Comparison of ENCODE assay signal across 8 cellular contexts in the genomic region with DNA sequence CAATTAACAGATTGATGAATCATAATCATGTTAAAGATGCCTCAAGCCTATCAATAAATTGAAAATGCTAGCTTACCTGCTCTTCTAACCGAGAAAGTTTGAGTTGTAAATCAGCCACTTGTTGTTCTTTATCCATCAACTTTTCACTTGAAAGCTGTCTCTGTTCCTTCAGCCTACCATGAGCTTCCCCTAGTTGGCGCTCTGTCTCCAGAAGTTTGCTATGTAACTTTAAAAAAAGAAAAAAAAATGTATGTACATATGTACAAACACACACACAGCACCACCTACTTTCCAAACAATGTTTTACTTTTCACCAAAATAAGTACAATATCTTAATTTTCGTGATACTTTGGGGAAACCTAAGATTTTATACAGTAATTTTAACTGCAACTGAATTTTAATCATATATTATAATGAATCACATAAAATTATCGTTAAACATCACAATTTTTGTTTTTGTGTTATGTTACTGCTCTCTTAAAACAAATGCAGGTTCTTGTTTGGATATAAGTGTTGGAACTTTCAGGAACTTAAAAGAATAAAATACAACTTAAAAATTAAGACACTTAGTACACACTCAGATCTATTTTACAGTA.
DNase-seq lines count a peak whose midpoint lies in the region; ATAC-seq and TF ChIP-seq lines count a peak whose summit lies in the region.

No MANE protein-coding gene starts in this region.

- peaks cover 3 to 9% of the 10 kb centered on the region in 2 donors for H3K36me3 Mint-ChIP-seq in activated T-cell treated with anti-CD3 and anti-CD28 coated beads, Interleukin-2, amount 50 U/mL, for 72 hours (ENCODE audit: insufficient read depth in 2 of 2)

- no peaks in the 10 kb centered on the region for H3K27me3 Mint-ChIP-seq in activated T-cell treated with anti-CD3 and anti-CD28 coated beads, Interleukin-2, amount 50 U/mL, for 72 hours (ENCODE audit: low read depth)

- H3K27ac Mint-ChIP-seq in activated T-cell treated with anti-CD3 and anti-CD28 coated beads, Interleukin-2, amount 50 U/mL, for 72 hours = no peak overlapping the region

- DNase-seq in ACHN = peak; percentile 76
- DNase-seq in NCI-H2227 (lab: John Stamatoyannopoulos, UW; ENCODE audit: unreplicated experiment) = peak; percentile 22
- DNase-seq in activated T-cell treated with anti-CD3 and anti-CD28 coated beads, Interleukin-2, amount 50 U/mL, for 72 hours = peak; percentile 23 to 35
- DNase-seq in iPS-NIHi11 (ENCODE audit: low spot score) = peak; percentile 38
- DNase-seq in stimulated activated naive CD4-positive, alpha-beta T cell (lab: John Stamatoyannopoulos, UW) = peak in 4 of 6 experiments; percentile 6 to 40 (median 26)
- DNase-seq in GF-D8 (lab: John Stamatoyannopoulos, UW) = no peak

- in situ Hi-C loops in ACHN (cut with HindIII; ENCODE audit: low pct_ligation_motif_present, low pct_unique_long_range_greater_than_20kb, low sequenced_read_pairs) = no loop called here

- no peaks in the 10 kb centered on the region for H3K9me3 Mint-ChIP-seq in activated T-cell treated with anti-CD3 and anti-CD28 coated beads, Interleukin-2, amount 50 U/mL, for 72 hours

- ATAC-seq in activated T-cell treated with anti-CD3 and anti-CD28 coated beads, Interleukin-2, amount 50 U/mL, for 72 hours (replicated peaks in 1 of 2) = no peak
- no peak for ATAC-seq in HG02642 (IDR thresholded peaks at IDR 0.05; ENCODE audit: poor library complexity, unreplicated experiment)

- H3K4me3 Mint-ChIP-seq in activated T-cell treated with anti-CD3 and anti-CD28 coated beads, Interleukin-2, amount 50 U/mL, for 72 hours = no peak overlapping the region

- H3K4me1 Mint-ChIP-seq in activated T-cell treated with anti-CD3 and anti-CD28 coated beads, Interleukin-2, amount 50 U/mL, for 72 hours (ENCODE audit: low read depth) = no peaks in the 10 kb centered on the region

- peak; percentile 80 for TF ChIP-seq CTCF in GM12872 (IDR thresholded peaks at IDR 0.05; ENCODE audit: insufficient read depth, low read depth, low read length)
